20 cellular contexts compared by ENCODE assay signal in the genomic region with DNA sequence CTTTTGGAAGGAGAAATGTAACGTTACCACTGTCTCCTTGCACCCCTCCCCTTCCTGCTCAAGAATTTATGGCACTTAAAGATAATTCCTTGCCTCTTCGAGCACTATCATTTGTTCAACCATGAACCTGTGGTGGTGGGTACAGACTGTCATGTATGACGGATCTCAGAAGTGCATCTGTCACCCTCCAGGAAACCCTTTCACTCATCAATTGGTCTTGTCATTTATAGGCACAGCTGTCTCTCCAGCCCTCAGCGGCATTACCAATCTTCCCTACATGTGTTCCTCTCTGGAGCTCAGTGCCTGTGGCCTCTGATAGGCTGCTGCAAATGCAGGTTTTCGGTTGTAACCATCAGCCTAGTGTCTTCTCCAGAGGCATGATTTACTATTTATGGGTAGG. TPM values are rescaled to one million over a fixed set of nuclear protein-coding genes. Genes with fewer than 3 reads are reported as not detected.
"Had no signal": no experiment of that assay in that cellular context is flagged by ENCODE, and none has a peak within 500 bp of the region (broad histone marks: within the 10 kb centered on the region; RNA-seq: fewer than 3 reads in every experiment).

No MANE protein-coding gene starts in this region.

- DNase-seq: effector CD8-positive, alpha-beta T cell; foreskin melanocyte; heart left ventricle; hippocampal formation; mesendoderm; naive B cell; nephron progenitor cell; sigmoid colon; stimulated activated CD4-positive, alpha-beta T cell treated with anti-CD3 and anti-CD28 coated beads, Interleukin-12 subunit alpha, Interleukin-12 subunit beta, amount 100 ng/mL, for 4 hours; stimulated activated naive CD4-positive, alpha-beta T cell; stomach; trophoblast cell had no signal

- ATAC-seq: heart left ventricle had no signal

- H3K27ac Mint-ChIP-seq: naive B cell, nephron progenitor cell had no signal

- H3K27ac ChIP-seq: coronary artery, heart left ventricle, neutrophil, right atrium auricular region, sigmoid colon, skin epidermis, stomach had no signal

- H3K4me1 Mint-ChIP-seq: naive B cell, nephron progenitor cell had no signal

- H3K27me3 ChIP-seq: heart left ventricle, neutrophil, right atrium auricular region, sigmoid colon, stomach had no signal

- H3K36me3 Mint-ChIP-seq: naive B cell had no signal

- H3K4me3 ChIP-seq: coronary artery, heart left ventricle, right atrium auricular region, sigmoid colon, skin epidermis, stomach had no signal

- H3K9me3 Mint-ChIP-seq: nephron progenitor cell had no signal

- H3K4me3 Mint-ChIP-seq: naive B cell, nephron progenitor cell had no signal

RNA-seq across cellular contexts. Expression of gene CNTNAP4, which starts 15.0 kb away (rescaled TPM):
- total RNA-seq: dermis microvascular lymphatic vessel endothelial cell, heart left ventricle, kidney epithelial cell, lung microvascular endothelial cell, pulmonary artery endothelial cell, right atrium auricular region had no signal
